ENCODE assay signal across 20 cellular contexts in genomic region chr1:29490204-29490934, GRCh38.
A peak's percentile ranks its signal among the peaks of the same experiment; 100 is the strongest.
DNase-seq lines count a peak whose midpoint lies in the region; ATAC-seq, FAIRE-seq and TF ChIP-seq lines count a peak whose summit lies in the region.
"Had no signal": no experiment of that assay in that cellular context is flagged by ENCODE, and none has a peak within 500 bp of the region (broad histone marks: within the 10 kb centered on the region; RNA-seq: fewer than 3 reads in every experiment).

No MANE protein-coding gene starts in this region.

- no peaks in the 10 kb centered on the region for H3K36me3 ChIP-seq in right atrium auricular region
- H3K36me3 ChIP-seq in H1 (ENCODE audit: control insufficient read depth in 2 of 4, insufficient read depth in 4 of 4, low read length in 3 of 4), result no peaks in the 10 kb centered on the region

- H4K5ac ChIP-seq in H1 (ENCODE audit: insufficient read length, low read depth, low read length), result no peak overlapping the region

- intact Hi-C loops in right cardiac atrium (cut with DNase I), result no loop called here

- POLR2A ChIA-PET in H1 (lab: Charles Lee; ENCODE audit: partially characterized antibody), result interaction anchor here (0.6 to 1.1 kb wide), 2 partner anchors 10 to 1885 kb away, joined by 3 read pairs; no protein-coding TSS in a partner anchor

- H3K23ac ChIP-seq in H1 (ENCODE audit: insufficient read length), result no peak overlapping the region

- no peaks in the 10 kb centered on the region for H4K20me1 ChIP-seq in H1 (replicated peaks in 1 of 2; ENCODE audit: control insufficient read depth in 1 of 2, insufficient read depth in 2 of 2, low read length in 2 of 2)

- peak overlapping the region; percentile 61 for H2AFZ ChIP-seq in H1 (ENCODE audit: low read length)
- H2AFZ ChIP-seq: GM23248, hepatocyte had no signal

- H3K9ac ChIP-seq in H1 (replicated peaks in 1 of 4; ENCODE audit: extremely low read depth in 1 of 4, low read depth in 3 of 4, low read length in 3 of 4), result no peak overlapping the region
- H3K9ac ChIP-seq: GM23248 had no signal

- H3K4ac ChIP-seq in H1 (replicated peaks; ENCODE audit: insufficient read length, low read depth, low read length), result no peak overlapping the region

- H2BK12ac ChIP-seq in H1 (ENCODE audit: low read depth, low read length), result peak overlapping the region; percentile 81; the same call in 1 of the 2 replicates

- H3K4me1 ChIP-seq in right atrium auricular region, result no peaks in the 10 kb centered on the region
- H3K4me1 ChIP-seq in right cardiac atrium (ENCODE audit: control insufficient read depth, insufficient read depth, low read length), result no peaks in the 10 kb centered on the region
- H3K4me1 ChIP-seq in H1 (replicated peaks in 1 of 4; ENCODE audit: control insufficient read depth in 3 of 4, insufficient read depth in 4 of 4, low read length in 3 of 4), result peaks cover 0 to 3% (median 0%) of the 10 kb centered on the region in 4 experiments; a peak in 3 of 7 replicates

- ATAC-seq in right cardiac atrium (no peak), HG02840 (IDR thresholded peaks at IDR 0.05; ENCODE audit: low FRiP score, unreplicated experiment) (no peak), HG03469 (IDR thresholded peaks at IDR 0.05; ENCODE audit: unreplicated experiment) (no peak)
- ATAC-seq: activated naive CD8-positive, alpha-beta T cell treated with anti-CD3 and anti-CD28 coated beads, Interleukin-2, amount 50 U/mL, for 24 hours had no signal

- peak overlapping the region; percentile 72; the same call in 1 of the 2 replicates for H2BK15ac ChIP-seq in H1 (ENCODE audit: low read length)

- no peaks in the 10 kb centered on the region for H3K79me1 ChIP-seq in H1 (ENCODE audit: low read depth, low read length)

- no peak overlapping the region for H3K4me2 ChIP-seq in H1 (ENCODE audit: insufficient read depth in 1 of 2, low read depth in 2 of 2, low read length in 2 of 2)
- H3K4me2 ChIP-seq: hepatocyte had no signal

- H2BK5ac ChIP-seq in H1 (ENCODE audit: low read depth, low read length), result no peak overlapping the region

- H3K27me3 ChIP-seq in right atrium auricular region, result no peaks in the 10 kb centered on the region
- no peaks in the 10 kb centered on the region for H3K27me3 ChIP-seq in right cardiac atrium (ENCODE audit: control insufficient read depth, insufficient read depth)
- H3K27me3 ChIP-seq in H1 (replicated peaks in 1 of 4; ENCODE audit: control insufficient read depth in 3 of 4, extremely low read depth in 1 of 4, insufficient read depth in 3 of 4, low read length in 3 of 4), result no peaks in the 10 kb centered on the region; a peak in 2 of 7 replicates
- H3K27me3 ChIP-seq: hepatocyte had no signal

- H3K79me2 ChIP-seq in H1 (ENCODE audit: control insufficient read depth in 1 of 2, insufficient read depth in 2 of 2, low read length in 2 of 2), result no peaks in the 10 kb centered on the region
- H3K79me2 ChIP-seq: hepatocyte had no signal

- WGBS in right cardiac atrium, result 32% methylated on average over 11 of the region's 11 CpGs
- 86% methylated on average over 11 of the region's 11 CpGs; no CpG with 5 or more reads in 1 of the 2 experiments for whole genome bisulfite sequencing in H1 (ENCODE audit: extremely low coverage in 1 of 2, insufficient coverage in 1 of 2, insufficient read length in 1 of 2, insufficient replicate concordance in 2 of 2, low coverage in 1 of 2, low lambda C conversion rate in 2 of 2, missing lambda C conversion rate in 1 of 2), 2 experiments

- H2AK5ac ChIP-seq in H1 (ENCODE audit: low read depth, low read length), result no peak overlapping the region

- H3K9me3 ChIP-seq in right atrium auricular region (peaks cover 0 to 12% of the 10 kb centered on the region in 2 donors), right cardiac atrium (ENCODE audit: control insufficient read depth, low read length) (no peaks in the 10 kb centered on the region), H1 (ENCODE audit: insufficient read depth in 2 of 2, low read depth in 1 of 2, low read length in 1 of 2) (peaks cover 0 to 7% of the 10 kb centered on the region in 2 experiments; a peak in 1 of 4 replicates)

- TF ChIP-seq RAD21 in H1 (IDR thresholded peaks at IDR 0.05 in 1 of 2, conservative IDR thresholded peaks at IDR 0.05 in 1 of 2; ENCODE audit: low read depth in 2 of 2, low read length in 2 of 2), result peak; percentile 18 to 44; a peak in 2 of 4 replicates

- H3K18ac ChIP-seq in H1 (ENCODE audit: extremely low read depth, low read length), result no peak overlapping the region

- no peak overlapping the region for H4K91ac ChIP-seq in H1 (replicated peaks; ENCODE audit: insufficient read length, low read length)

- no peak overlapping the region for H2BK120ac ChIP-seq in H1 (replicated peaks; ENCODE audit: low read depth, low read length)

- peak overlapping the region; percentile 83; the same call in 1 of the 2 replicates for H2BK20ac ChIP-seq in H1 (ENCODE audit: low read length)

- H3K27ac ChIP-seq in right atrium auricular region (no peak overlapping the region), right cardiac atrium (ENCODE audit: low read length) (no peak overlapping the region), H1 (ENCODE audit: low read depth, low read length) (no peak overlapping the region)
- H3K27ac ChIP-seq: GM23248, hepatocyte, SK-N-MC had no signal

- TF ChIP-seq EP300 in H1 (IDR thresholded peaks at IDR 0.05; ENCODE audit: borderline replicate concordance in 1 of 2, low read depth in 2 of 2, low read length in 2 of 2), result no peak

- TF ChIP-seq CTCF in right atrium auricular region (IDR thresholded peaks at IDR 0.05) (no peak), H1 (IDR thresholded peaks at IDR 0.05; ENCODE audit: control extremely low read depth in 1 of 3, insufficient read depth in 1 of 3, low read depth in 1 of 3, low read length in 3 of 3) (peak; percentile 25 to 49 (median 43); a peak in 3 of 4 replicates)

- H3K14ac ChIP-seq in H1 (ENCODE audit: insufficient read length), result no peak overlapping the region

- TF ChIP-seq POLR2A in H1 (IDR thresholded peaks at IDR 0.05; ENCODE audit: control extremely low read depth in 1 of 2, low read depth in 2 of 2, low read length in 2 of 2), result no peak

- no peaks in the 10 kb centered on the region for H3K23me2 ChIP-seq in H1 (ENCODE audit: low read depth, low read length)

- H3K56ac ChIP-seq in H1 (replicated peaks; ENCODE audit: insufficient read length, low read depth, low read length), result no peak overlapping the region

- H3K4me3 ChIP-seq in right atrium auricular region, result no peak overlapping the region
- no peak overlapping the region for H3K4me3 ChIP-seq in right cardiac atrium (ENCODE audit: low read length)
- no peak overlapping the region for H3K4me3 ChIP-seq in H1 (ENCODE audit: extremely low read depth in 1 of 4, insufficient read depth in 2 of 4, low read depth in 3 of 4, low read length in 4 of 4)
- H3K4me3 ChIP-seq: GM23248, hepatocyte, SK-N-MC had no signal

- DNase-seq in right atrium auricular region (ENCODE audit: low spot score), result peak; percentile 54
- DNase-seq in right cardiac atrium, result no peak
- peak; percentile 37 for DNase-seq in NCI-H2196 treated with DMSO at 0.1 percent for 48 hours (lab: John Stamatoyannopoulos, UW; ENCODE audit: unreplicated experiment)
- DNase-seq in H1 (ENCODE audit: low read depth in 1 of 2, low spot score in 2 of 2), result peak in 1 of 2 experiments; percentile 47
- no peak for DNase-seq in RKO (ENCODE audit: low spot score)
- DNase-seq in activated gamma-delta T cell treated with Interleukin-2 at 50 U/mL for 16 hours, result no peak
- DNase-seq: activated CD4-positive, alpha-beta T cell treated with anti-CD3 and anti-CD28 coated beads, Interleukin-2, amount 50 U/mL, for 4 hours; activated naive CD8-positive, alpha-beta T cell treated with anti-CD3 and anti-CD28 coated beads, Interleukin-2, amount 50 U/mL, for 24 hours; activated T-cell treated with anti-CD3 and anti-CD28 coated beads, Interleukin-2, amount 50 U/mL, for 48 hours; COR-L47; effector memory CD4-positive, alpha-beta T cell; GM23248; midbrain; stimulated activated CD4-positive, alpha-beta T cell treated with anti-CD3 and anti-CD28 coated beads, Interleukin-4, amount 100 ng/mL, for 1 hour had no signal

- no peak overlapping the region for H4K8ac ChIP-seq in H1 (ENCODE audit: extremely low read depth, insufficient read depth, low read length)

- CTCF ChIA-PET in H1 (lab: Charles Lee; ENCODE audit: partially characterized antibody), result interaction anchor here (0.6 to 1.6 kb wide), 19 partner anchors 8 to 889 kb away, joined by 3 to 6 read pairs (median 3); no protein-coding TSS in a partner anchor

- no peak for FAIRE-seq in H1 (lab: Jason Lieb, UNC)
- FAIRE-seq: bronchial epithelial cell, TTC549 had no signal

TF ChIP-seq in H1, 55 proteins besides CTCF, POLR2A, EP300 and RAD21:
- TF ChIP-seq TAF7 (optimal IDR thresholded peaks at IDR 0.05; ENCODE audit: borderline replicate concordance, low read depth, low read length) (no peak), SP1 (IDR thresholded peaks at IDR 0.05; ENCODE audit: low read depth, low read length) (no peak), BRCA1 (IDR thresholded peaks at IDR 0.05; ENCODE audit: low read depth, low read length) (no peak), CHD2 (IDR thresholded peaks at IDR 0.05; ENCODE audit: low read length) (no peak), MAFK (IDR thresholded peaks at IDR 0.05; ENCODE audit: low read depth, low read length) (no peak), EZH2 (IDR thresholded peaks at IDR 0.05; ENCODE audit: low read depth, low read length, severe bottlenecking) (no peak), HDAC2 (IDR thresholded peaks at IDR 0.05; ENCODE audit: borderline replicate concordance in 1 of 2, low read depth in 2 of 2, low read length in 2 of 2) (no peak), SIX5 (IDR thresholded peaks at IDR 0.05; ENCODE audit: low read depth, low read length) (no peak), RXRA (IDR thresholded peaks at IDR 0.05; ENCODE audit: insufficient read depth, low read depth, low read length) (no peak), RNF2 (IDR thresholded peaks at IDR 0.05; ENCODE audit: borderline replicate concordance, low read depth, low read length, missing control alignments, poor library complexity, severe bottlenecking) (no peak)

Comparison
In these comparisons a context has a peak if more than half of its experiments do, and no peak if none do; other contexts are left out.
1. DNase-seq: peak in right atrium auricular region (single experiment) and NCI-H2196 treated with DMSO at 0.1 percent for 48 hours (single experiment); none in right cardiac atrium (0 of 3), RKO (single experiment) and activated gamma-delta T cell treated with Interleukin-2 at 50 U/mL for 16 hours (single experiment).
2. CTCF ChIP-seq: peak in H1 (3 of 3); none in right atrium auricular region (0 of 2).